Comparison of ENCODE assay signal across 9 cellular contexts in genomic region chr6:84762941-84763396, GRCh38. TPM values are rescaled to one million over a fixed set of nuclear protein-coding genes. Genes with fewer than 3 reads are reported as not detected.
A peak's percentile ranks its signal among the peaks of the same experiment; 100 is the strongest.
DNase-seq lines count a peak whose midpoint lies in the region; ATAC-seq, FAIRE-seq and TF ChIP-seq lines count a peak whose summit lies in the region.
"Had no signal": no experiment of that assay in that cellular context is flagged by ENCODE, and none has a peak within 500 bp of the region (broad histone marks: within the 10 kb centered on the region; RNA-seq: fewer than 3 reads in every experiment).

No MANE protein-coding gene starts in this region.

- H3K27me3 Mint-ChIP-seq in astrocyte (ENCODE audit: low read depth, unreplicated experiment) = peaks cover 39% of the 10 kb centered on the region

- peak overlapping the region; percentile 78 for H3K27ac ChIP-seq in astrocyte (ENCODE audit: low read depth, low read length)
- peak overlapping the region; percentile 84 for H3K27ac ChIP-seq in subcutaneous abdominal adipose tissue (ENCODE audit: low read depth, low read length)

- DNase-seq in DMS 273 (lab: John Stamatoyannopoulos, UW; ENCODE audit: unreplicated experiment) = peak; percentile 41
- DNase-seq in DMS 273 treated with DMSO at 0.1 percent for 48 hours (lab: John Stamatoyannopoulos, UW) = no peak
- no peak for DNase-seq in astrocyte (ENCODE audit: low read depth)
- peak; percentile 31 for DNase-seq in iPS-NIHi11 (ENCODE audit: low spot score)
- no peak for DNase-seq in activated CD4-positive, CD25-positive, alpha-beta regulatory T cell (lab: John Stamatoyannopoulos, UW)
- DNase-seq in GF-D8 (lab: John Stamatoyannopoulos, UW) = no peak

- no peak for ATAC-seq in HG02852 (IDR thresholded peaks at IDR 0.05; ENCODE audit: unreplicated experiment)
- ATAC-seq: activated naive CD4-positive, alpha-beta T cell treated with anti-CD3 and anti-CD28 coated beads, Interleukin-2, amount 50 U/mL, for 72 hours had no signal

- peak overlapping the region; percentile 85 for H3K27ac Mint-ChIP-seq in astrocyte (ENCODE audit: unreplicated experiment)

- peaks cover 9% of the 10 kb centered on the region for H3K9me3 Mint-ChIP-seq in astrocyte (ENCODE audit: unreplicated experiment)

- H2AFZ ChIP-seq in astrocyte (ENCODE audit: low read depth, low read length) = peak overlapping the region; percentile 28

- H3K4me1 ChIP-seq in astrocyte (ENCODE audit: insufficient read depth, low read length) = peaks cover 7% of the 10 kb centered on the region
- peaks cover 0 to 30% (median 23%) of the 10 kb centered on the region in 5 donors for H3K4me1 ChIP-seq in subcutaneous abdominal adipose tissue (ENCODE audit: control insufficient read depth in 5 of 5, insufficient read depth in 5 of 5, low read length in 5 of 5)

- no peaks in the 10 kb centered on the region for H4K20me1 ChIP-seq in astrocyte (ENCODE audit: insufficient read depth, low read length)

- peak overlapping the region; percentile 94 for H3K4me2 ChIP-seq in astrocyte (ENCODE audit: low read length)

- H3K27me3 ChIP-seq in astrocyte (ENCODE audit: insufficient read depth, low read length) (peaks cover 31% of the 10 kb centered on the region), subcutaneous abdominal adipose tissue (ENCODE audit: control insufficient read depth in 5 of 5, insufficient read depth in 4 of 5, low read length in 5 of 5) (peaks cover 0 to 11% (median 4%) of the 10 kb centered on the region in 5 donors)

- H3K4me3 ChIP-seq in astrocyte (ENCODE audit: insufficient read depth, low read depth, low read length) = peak overlapping the region; percentile 83
- H3K4me3 ChIP-seq in subcutaneous abdominal adipose tissue (ENCODE audit: low read depth in 1 of 5, low read length in 5 of 5) = peak overlapping the region; percentile 71 to 93 (median 89)

- no peaks in the 10 kb centered on the region for H3K4me1 Mint-ChIP-seq in astrocyte (ENCODE audit: low read depth, unreplicated experiment)

- peak overlapping the region; percentile 97 for H3K4me3 Mint-ChIP-seq in astrocyte (ENCODE audit: unreplicated experiment)

- no peaks in the 10 kb centered on the region for H3K36me3 ChIP-seq in astrocyte (ENCODE audit: insufficient read depth, low read length)
- H3K36me3 ChIP-seq in subcutaneous abdominal adipose tissue (ENCODE audit: control insufficient read depth in 5 of 5, insufficient read depth in 5 of 5, low read length in 5 of 5) = no peaks in the 10 kb centered on the region

- H3K9ac ChIP-seq in astrocyte (ENCODE audit: low read length) (peak overlapping the region; percentile 87), subcutaneous abdominal adipose tissue (ENCODE audit: low read length in 5 of 5) (peak overlapping the region; percentile 22 to 84 (median 78))

- H3K79me2 ChIP-seq in astrocyte (ENCODE audit: insufficient read depth, low read length) = peaks cover 58% of the 10 kb centered on the region

- FAIRE-seq in astrocyte (lab: Jason Lieb, UNC) = no peak

- no peak for TF ChIP-seq CTCF in astrocyte (IDR thresholded peaks at IDR 0.05; ENCODE audit: insufficient read depth, low read depth, low read length)

- H3K9me3 ChIP-seq in astrocyte (ENCODE audit: insufficient read depth, low read depth, low read length) = peaks cover 8% of the 10 kb centered on the region
- no peaks in the 10 kb centered on the region for H3K9me3 ChIP-seq in subcutaneous abdominal adipose tissue (ENCODE audit: control insufficient read depth in 5 of 5, low read length in 5 of 5)

- peaks cover 2% of the 10 kb centered on the region for H3K36me3 Mint-ChIP-seq in astrocyte (ENCODE audit: low read depth, unreplicated experiment)

RNA-seq across cellular contexts. Expression of gene TBX18, which starts 1.4 kb away (rescaled TPM):
- 12.2 and 12.5 TPM in 2 replicates for total RNA-seq in astrocyte
- total RNA-seq: activated naive CD4-positive, alpha-beta T cell treated with anti-CD3 and anti-CD28 coated beads, Interleukin-2, amount 50 U/mL, for 72 hours had no signal

Comparison
In these comparisons a context has a peak if more than half of its experiments do, and no peak if none do; other contexts are left out.
1. DNase-seq: peak in DMS 273 (single experiment) and iPS-NIHi11 (single experiment); none in DMS 273 treated with DMSO at 0.1 percent for 48 hours (single experiment), astrocyte (single experiment), activated CD4-positive, CD25-positive, alpha-beta regulatory T cell (0 of 4) and GF-D8 (single experiment).